Comparison of ENCODE assay signal across 25 cellular contexts in the genomic region with DNA sequence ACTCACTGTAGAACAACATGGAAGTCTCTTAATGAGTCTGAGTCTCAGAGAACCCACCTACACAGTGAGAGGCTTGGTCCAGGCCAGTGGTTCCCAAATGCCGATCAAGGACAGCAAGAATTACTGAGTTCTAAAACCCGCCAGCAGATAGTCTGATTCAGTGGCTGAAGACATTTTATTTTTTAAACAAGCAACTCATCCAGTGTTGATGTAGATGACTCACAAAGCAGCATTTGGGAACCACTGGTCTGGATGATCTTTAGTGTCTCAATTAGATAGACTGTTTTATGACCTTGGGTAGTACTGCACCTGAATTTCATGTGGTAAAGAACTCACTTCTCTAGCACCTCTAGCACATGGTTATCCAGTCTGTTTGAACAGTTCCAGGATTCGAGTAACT.
A peak's percentile ranks its signal among the peaks of the same experiment; 100 is the strongest.
DNase-seq lines count a peak whose midpoint lies in the region; ATAC-seq and TF ChIP-seq lines count a peak whose summit lies in the region.
"Had no signal": no experiment of that assay in that cellular context is flagged by ENCODE, and none has a peak within 500 bp of the region (broad histone marks: within the 10 kb centered on the region; RNA-seq: fewer than 3 reads in every experiment).

No MANE protein-coding gene starts in this region.

- H3K4me1 ChIP-seq in osteoblast (ENCODE audit: insufficient read depth, low read length) = peaks cover 4% of the 10 kb centered on the region
- H3K4me1 ChIP-seq: ascending aorta, prostate gland had no signal

- intact Hi-C loops in activated T-helper 1 cell treated with anti-CD3 and anti-CD28 coated beads, Interleukin-12 subunit alpha, Interleukin-12 subunit beta, Interleukin-2, Interleukin-4 antibody, amounts not matched to agents 30 ng/mL and 10 ng/mL and 1 ng/mL, durations not matched to agents 14 hours and 24 hours and 36 hours (cut with micrococcal nuclease) = no loop called here

- ATAC-seq in esophagus mucosa (peak; percentile 46), GM21576 (IDR thresholded peaks at IDR 0.05; ENCODE audit: unreplicated experiment) (no peak)
- ATAC-seq: effector memory CD8-positive, alpha-beta T cell; left colon; T-cell had no signal

- no peaks in the 10 kb centered on the region for H3K79me2 ChIP-seq in osteoblast (ENCODE audit: insufficient read depth, low read length)

- no peak for TF ChIP-seq CTCF in osteoblast (IDR thresholded peaks at IDR 0.05; ENCODE audit: extremely low read depth, low read depth, low read length)

- peak overlapping the region; percentile 52 for H3K27ac ChIP-seq in osteoblast (ENCODE audit: low read depth, low read length)
- H3K27ac ChIP-seq: ascending aorta, prostate gland, spleen had no signal

- H3K36me3 ChIP-seq in osteoblast (ENCODE audit: insufficient read depth, low read length) = no peaks in the 10 kb centered on the region
- H3K36me3 ChIP-seq: prostate gland had no signal

- H3K4me3 ChIP-seq in osteoblast (ENCODE audit: insufficient read depth, low read length) = no peak overlapping the region
- H3K4me3 ChIP-seq: ascending aorta, prostate gland, spleen had no signal

- no peaks in the 10 kb centered on the region for H3K9me3 Mint-ChIP-seq in activated T-helper 1 cell treated with anti-CD3 and anti-CD28 coated beads, Interleukin-12 subunit alpha, Interleukin-12 subunit beta, Interleukin-2, Interleukin-4 antibody, amounts not matched to agents 30 ng/mL and 10 ng/mL and 1 ng/mL, durations not matched to agents 14 hours and 24 hours and 36 hours
- H3K9me3 Mint-ChIP-seq: CD4-positive, alpha-beta memory T cell; effector memory CD8-positive, alpha-beta T cell; nephron progenitor cell; T-cell had no signal

- peaks cover 29% of the 10 kb centered on the region for H3K36me3 Mint-ChIP-seq in activated T-helper 1 cell treated with anti-CD3 and anti-CD28 coated beads, Interleukin-12 subunit alpha, Interleukin-12 subunit beta, Interleukin-2, Interleukin-4 antibody, amounts not matched to agents 30 ng/mL and 10 ng/mL and 1 ng/mL, durations not matched to agents 14 hours and 24 hours and 36 hours (ENCODE audit: low read depth)

- H3K4me3 Mint-ChIP-seq in activated T-helper 1 cell treated with anti-CD3 and anti-CD28 coated beads, Interleukin-12 subunit alpha, Interleukin-12 subunit beta, Interleukin-2, Interleukin-4 antibody, amounts not matched to agents 30 ng/mL and 10 ng/mL and 1 ng/mL, durations not matched to agents 14 hours and 24 hours and 36 hours = no peak overlapping the region
- H3K4me3 Mint-ChIP-seq: CD4-positive, alpha-beta memory T cell; effector memory CD8-positive, alpha-beta T cell; nephron progenitor cell; T-cell had no signal

- no peaks in the 10 kb centered on the region for H3K27me3 Mint-ChIP-seq in activated T-helper 1 cell treated with anti-CD3 and anti-CD28 coated beads, Interleukin-12 subunit alpha, Interleukin-12 subunit beta, Interleukin-2, Interleukin-4 antibody, amounts not matched to agents 30 ng/mL and 10 ng/mL and 1 ng/mL, durations not matched to agents 14 hours and 24 hours and 36 hours (ENCODE audit: insufficient read depth)
- H3K27me3 Mint-ChIP-seq: CD4-positive, alpha-beta memory T cell; effector memory CD8-positive, alpha-beta T cell; T-cell had no signal

- H2AFZ ChIP-seq in osteoblast (ENCODE audit: low read length) = no peak overlapping the region

- no peaks in the 10 kb centered on the region for H3K27me3 ChIP-seq in osteoblast (ENCODE audit: insufficient read depth, low read length)
- H3K27me3 ChIP-seq: ascending aorta, spleen had no signal

- peaks cover 7% of the 10 kb centered on the region for H3K4me1 Mint-ChIP-seq in activated T-helper 1 cell treated with anti-CD3 and anti-CD28 coated beads, Interleukin-12 subunit alpha, Interleukin-12 subunit beta, Interleukin-2, Interleukin-4 antibody, amounts not matched to agents 30 ng/mL and 10 ng/mL and 1 ng/mL, durations not matched to agents 14 hours and 24 hours and 36 hours (ENCODE audit: low read depth)
- H3K4me1 Mint-ChIP-seq: T-cell had no signal

- DNase-seq in EH (ENCODE audit: low read depth) = peak; percentile 72
- DNase-seq in LHCN-M2 (ENCODE audit: low read depth) = peak; percentile 43
- peak; percentile 55 for DNase-seq in osteoblast (ENCODE audit: insufficient read length, low spot score, missing footprints)
- DNase-seq in activated T-cell treated with anti-CD3 and anti-CD28 coated beads for 4 hours = no peak
- no peak for DNase-seq in activated CD4-positive, alpha-beta T cell treated with anti-CD3 and anti-CD28 coated beads for 48 hours
- DNase-seq in activated T-helper 1 cell treated with anti-CD3 and anti-CD28 coated beads, Interleukin-12 subunit alpha, Interleukin-12 subunit beta, Interleukin-2, Interleukin-4 antibody, amounts not matched to agents 30 ng/mL and 10 ng/mL and 1 ng/mL, durations not matched to agents 14 hours and 24 hours and 36 hours (ENCODE audit: low spot score) = no peak
- DNase-seq: activated CD4-positive, alpha-beta T cell treated with anti-CD3 and anti-CD28 coated beads, Interleukin-2, amount 50 U/mL, for 4 hours; activated naive CD4-positive, alpha-beta T cell treated with Interleukin-2 at 50 U/mL for 16 hours; CD4-positive, alpha-beta memory T cell; DMS79 treated with DMSO at 0.1 percent for 48 hours; effector memory CD8-positive, alpha-beta T cell; GOT3; left colon; NCI-H2107; NCI-H524 treated with DMSO at 0.1 percent for 48 hours; nephron progenitor cell; Right ventricle myocardium superior; spleen; stimulated activated CD4-positive, alpha-beta T cell treated with anti-CD3 and anti-CD28 coated beads, Interleukin-4, amount 100 ng/mL, for 4 hours; substantia nigra; T-cell had no signal

- peak overlapping the region; percentile 25 for H3K4me2 ChIP-seq in osteoblast (ENCODE audit: insufficient read depth, low read length)

- no peaks in the 10 kb centered on the region for H3K9me3 ChIP-seq in osteoblast (ENCODE audit: low read depth, low read length)
- H3K9me3 ChIP-seq: ascending aorta, prostate gland, spleen had no signal

- H4K20me1 ChIP-seq in osteoblast (ENCODE audit: insufficient read depth, low read length) = peaks cover 3% of the 10 kb centered on the region

- no peak overlapping the region for H3K27ac Mint-ChIP-seq in activated T-helper 1 cell treated with anti-CD3 and anti-CD28 coated beads, Interleukin-12 subunit alpha, Interleukin-12 subunit beta, Interleukin-2, Interleukin-4 antibody, amounts not matched to agents 30 ng/mL and 10 ng/mL and 1 ng/mL, durations not matched to agents 14 hours and 24 hours and 36 hours
- H3K27ac Mint-ChIP-seq: nephron progenitor cell, T-cell had no signal

Comparison
In these comparisons a context has a peak if more than half of its experiments do, and no peak if none do; other contexts are left out.
1. DNase-seq: peak in EH (single experiment), LHCN-M2 (single experiment) and osteoblast (single experiment); none in activated T-cell treated with anti-CD3 and anti-CD28 coated beads for 4 hours (single experiment), activated CD4-positive, alpha-beta T cell treated with anti-CD3 and anti-CD28 coated beads for 48 hours (single experiment) and activated T-helper 1 cell treated with anti-CD3 and anti-CD28 coated beads, Interleukin-12 subunit alpha, Interleukin-12 subunit beta, Interleukin-2, Interleukin-4 antibody, amounts not matched to agents 30 ng/mL and 10 ng/mL and 1 ng/mL, durations not matched to agents 14 hours and 24 hours and 36 hours (single experiment).